Comparison of ENCODE assay signal across 37 cellular contexts in the genomic region with DNA sequence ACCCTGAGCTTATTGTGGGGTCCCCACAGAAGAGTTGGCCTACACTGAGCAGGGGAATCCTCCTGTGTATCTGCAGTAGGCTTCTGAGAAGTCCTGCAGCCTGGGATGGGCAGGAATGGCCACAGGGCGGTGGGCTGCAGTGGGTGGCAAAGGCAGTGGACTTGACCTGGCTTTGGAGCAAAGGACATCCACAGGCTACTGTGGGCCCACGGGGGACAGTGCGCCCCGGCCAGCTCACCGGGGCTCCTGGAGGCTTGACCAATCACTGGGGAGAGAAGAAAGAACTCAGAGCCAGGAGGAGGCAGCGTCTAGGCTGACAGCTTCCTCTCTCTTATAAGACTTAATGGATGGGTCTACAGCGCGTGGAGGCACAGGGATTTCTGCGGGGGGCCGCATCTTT.
"Had no signal": no experiment of that assay in that cellular context is flagged by ENCODE, and none has a peak within 500 bp of the region (broad histone marks: within the 10 kb centered on the region; RNA-seq: fewer than 3 reads in every experiment).

No MANE protein-coding gene starts in this region.

- ATAC-seq: activated CD8-positive, alpha-beta T cell treated with anti-CD3 and anti-CD28 coated beads for 36 hours; activated naive CD4-positive, alpha-beta T cell treated with anti-CD3 and anti-CD28 coated beads, Interleukin-2, amount 50 U/mL, for 72 hours; activated T-cell treated with anti-CD3 and anti-CD28 coated beads, Interleukin-2, amount 50 U/mL, for 4 hours; activated T-cell treated with anti-CD3 and anti-CD28 coated beads, Interleukin-2, amount 50 U/mL, for 72 hours; activated T-helper 17 cell treated with anti-CD3 and anti-CD28 coated beads, Interleukin-2, amount 50 U/mL, for 72 hours; body of pancreas had no signal

- H3K27me3 Mint-ChIP-seq: activated B cell treated with CpG ODN at 0.5 μM for 24 hours; activated CD4-positive, alpha-beta memory T cell treated with anti-CD3 and anti-CD28 coated beads for 36 hours; activated CD4-positive, alpha-beta T cell treated with anti-CD3 and anti-CD28 coated beads, Interleukin-2, amount 10 ng/mL, durations not matched to agents 24 days and 14 days had no signal

- H3K9me3 Mint-ChIP-seq: activated B cell treated with CpG ODN at 0.5 μM for 24 hours; activated CD4-positive, alpha-beta memory T cell treated with anti-CD3 and anti-CD28 coated beads for 36 hours; activated CD4-positive, alpha-beta T cell treated with anti-CD3 and anti-CD28 coated beads, Interleukin-2, amount 10 ng/mL, durations not matched to agents 24 days and 14 days; activated CD8-positive, alpha-beta T cell treated with anti-CD3 and anti-CD28 coated beads for 36 hours; activated naive CD4-positive, alpha-beta T cell treated with anti-CD3 and anti-CD28 coated beads for 36 hours; activated naive CD4-positive, alpha-beta T cell treated with anti-CD3 and anti-CD28 coated beads, Interleukin-2, amount 50 U/mL, for 72 hours; activated naive CD8-positive, alpha-beta T cell treated with anti-CD3 and anti-CD28 coated beads, Interleukin-2, amount 10 ng/mL, durations not matched to agents 7 days and 5 days; activated T-cell treated with anti-CD3 and anti-CD28 coated beads, Interleukin-2, amount 50 U/mL, for 4 hours; activated T-cell treated with anti-CD3 and anti-CD28 coated beads, Interleukin-2, amount 50 U/mL, for 72 hours; activated T-helper 1 cell treated with anti-CD3 and anti-CD28 coated beads, Interleukin-12 subunit alpha, Interleukin-12 subunit beta, Interleukin-2, Interleukin-4 antibody, amounts not matched to agents 30 ng/mL and 10 ng/mL and 1 ng/mL, durations not matched to agents 14 hours and 24 hours and 36 hours; activated T-helper 17 cell treated with anti-CD3 and anti-CD28 coated beads, Interleukin-2, amount 50 U/mL, for 72 hours; central memory CD8-positive, alpha-beta T cell; T-helper 1 cell treated with Interleukin-12 subunit alpha and Interleukin-12 subunit beta and Interleukin-4 antibody, amounts not matched to agents 30 μg/mL and 1 μg/mL, for 36 hours; T-helper 2 cell treated with Interferon-gamma antibody and Interleukin-4, amounts not matched to agents 5 μg/mL and 100 μg/mL, for 36 hours had no signal

- H3K27ac Mint-ChIP-seq: activated B cell treated with CpG ODN at 0.5 μM for 24 hours; activated CD4-positive, alpha-beta memory T cell treated with anti-CD3 and anti-CD28 coated beads for 36 hours; activated CD4-positive, alpha-beta T cell treated with anti-CD3 and anti-CD28 coated beads, Interleukin-2, amount 10 ng/mL, durations not matched to agents 24 days and 14 days; activated CD8-positive, alpha-beta T cell treated with anti-CD3 and anti-CD28 coated beads for 36 hours; activated naive CD4-positive, alpha-beta T cell treated with anti-CD3 and anti-CD28 coated beads for 36 hours; activated naive CD4-positive, alpha-beta T cell treated with anti-CD3 and anti-CD28 coated beads, Interleukin-2, amount 50 U/mL, for 72 hours; activated naive CD8-positive, alpha-beta T cell treated with anti-CD3 and anti-CD28 coated beads, Interleukin-2, amount 10 ng/mL, durations not matched to agents 7 days and 5 days; activated T-cell treated with anti-CD3 and anti-CD28 coated beads, Interleukin-2, amount 50 U/mL, for 72 hours; activated T-helper 1 cell treated with anti-CD3 and anti-CD28 coated beads, Interleukin-12 subunit alpha, Interleukin-12 subunit beta, Interleukin-2, Interleukin-4 antibody, amounts not matched to agents 30 ng/mL and 10 ng/mL and 1 ng/mL, durations not matched to agents 14 hours and 24 hours and 36 hours; activated T-helper 17 cell treated with anti-CD3 and anti-CD28 coated beads, Interleukin-2, amount 50 U/mL, for 72 hours; T-helper 1 cell treated with Interleukin-12 subunit alpha and Interleukin-12 subunit beta and Interleukin-4 antibody, amounts not matched to agents 30 μg/mL and 1 μg/mL, for 36 hours; T-helper 2 cell treated with Interferon-gamma antibody and Interleukin-4, amounts not matched to agents 5 μg/mL and 100 μg/mL, for 36 hours had no signal

- H3K9me3 ChIP-seq: adrenal gland, body of pancreas, breast epithelium had no signal

- H3K27me3 ChIP-seq: adrenal gland, body of pancreas, brain microvascular endothelial cell, breast epithelium had no signal

- H3K36me3 ChIP-seq: adrenal gland, brain microvascular endothelial cell, breast epithelium had no signal

- H3K27ac ChIP-seq: adrenal gland, body of pancreas, brain microvascular endothelial cell, breast epithelium, VCaP had no signal

- H3K4me1 ChIP-seq: adrenal gland, body of pancreas, breast epithelium had no signal

- H3K4me3 ChIP-seq: adrenal gland, body of pancreas, breast epithelium had no signal

- DNase-seq: activated B cell treated with CpG ODN at 0.5 μM for 24 hours; activated CD4-positive, alpha-beta memory T cell treated with anti-CD3 and anti-CD28 coated beads for 36 hours; activated CD4-positive, alpha-beta T cell treated with anti-CD3 and anti-CD28 coated beads for 4 hours; activated CD4-positive, alpha-beta T cell treated with anti-CD3 and anti-CD28 coated beads, Interleukin-2, amount 10 ng/mL, durations not matched to agents 24 days and 14 days; activated CD4-positive, alpha-beta T cell treated with anti-CD3 and anti-CD28 coated beads, Interleukin-2, amount 50 U/mL, for 1 hour; activated CD4-positive, alpha-beta T cell treated with anti-CD3 and anti-CD28 coated beads, Interleukin-2, amount 50 U/mL, for 4 hours; activated CD4-positive, CD25-positive, alpha-beta regulatory T cell treated with anti-CD3 and anti-CD28 coated beads, Interleukin-2, amount 50 U/mL, for 72 hours; activated CD8-positive, alpha-beta memory T cell treated with anti-CD3 and anti-CD28 coated beads, Interleukin-2, amount 50 U/mL, for 4 hours; activated CD8-positive, alpha-beta T cell treated with anti-CD3 and anti-CD28 coated beads for 36 hours; activated effector memory CD4-positive, alpha-beta T cell treated with anti-CD3 and anti-CD28 coated beads, Interleukin-2, amount 50 U/mL, for 16 hours; activated gamma-delta T cell treated with Interleukin-2 at 50 U/mL for 16 hours; activated naive CD4-positive, alpha-beta T cell; activated naive CD4-positive, alpha-beta T cell treated with anti-CD3 and anti-CD28 coated beads for 36 hours; activated naive CD4-positive, alpha-beta T cell treated with anti-CD3 and anti-CD28 coated beads, Interleukin-2, amount 50 U/mL, for 16 hours; activated naive CD8-positive, alpha-beta T cell treated with anti-CD3 and anti-CD28 coated beads, Interleukin-2, amount 10 ng/mL, durations not matched to agents 7 days and 5 days; activated T-cell treated with anti-CD3 and anti-CD28 coated beads for 4 hours; activated T-cell treated with anti-CD3 and anti-CD28 coated beads, Interleukin-2, amount 50 U/mL, for 1 hour; activated T-cell treated with anti-CD3 and anti-CD28 coated beads, Interleukin-2, amount 50 U/mL, for 4 hours; activated T-cell treated with anti-CD3 and anti-CD28 coated beads, Interleukin-2, amount 50 U/mL, for 72 hours; adrenal gland; amniotic stem cell; body of pancreas; brain microvascular endothelial cell; caudate nucleus; cerebellar nuclear complex; SW 1271; T-helper 1 cell; T-helper 2 cell; T-helper 9 cell had no signal

- H3K4me3 Mint-ChIP-seq: activated B cell treated with CpG ODN at 0.5 μM for 24 hours; activated CD4-positive, alpha-beta memory T cell treated with anti-CD3 and anti-CD28 coated beads for 36 hours; activated CD4-positive, alpha-beta T cell treated with anti-CD3 and anti-CD28 coated beads, Interleukin-2, amount 10 ng/mL, durations not matched to agents 24 days and 14 days; activated CD8-positive, alpha-beta T cell treated with anti-CD3 and anti-CD28 coated beads for 36 hours; activated naive CD4-positive, alpha-beta T cell treated with anti-CD3 and anti-CD28 coated beads for 36 hours; activated naive CD8-positive, alpha-beta T cell treated with anti-CD3 and anti-CD28 coated beads, Interleukin-2, amount 10 ng/mL, durations not matched to agents 7 days and 5 days; activated T-cell treated with anti-CD3 and anti-CD28 coated beads, Interleukin-2, amount 50 U/mL, for 4 hours; activated T-cell treated with anti-CD3 and anti-CD28 coated beads, Interleukin-2, amount 50 U/mL, for 72 hours; activated T-helper 1 cell treated with anti-CD3 and anti-CD28 coated beads, Interleukin-12 subunit alpha, Interleukin-12 subunit beta, Interleukin-2, Interleukin-4 antibody, amounts not matched to agents 30 ng/mL and 10 ng/mL and 1 ng/mL, durations not matched to agents 14 hours and 24 hours and 36 hours; activated T-helper 17 cell treated with anti-CD3 and anti-CD28 coated beads, Interleukin-2, amount 50 U/mL, for 72 hours; central memory CD8-positive, alpha-beta T cell; T-helper 1 cell treated with Interleukin-12 subunit alpha and Interleukin-12 subunit beta and Interleukin-4 antibody, amounts not matched to agents 30 μg/mL and 1 μg/mL, for 36 hours; T-helper 2 cell treated with Interferon-gamma antibody and Interleukin-4, amounts not matched to agents 5 μg/mL and 100 μg/mL, for 36 hours had no signal

- H3K4me1 Mint-ChIP-seq: activated B cell treated with CpG ODN at 0.5 μM for 24 hours; activated CD4-positive, alpha-beta T cell treated with anti-CD3 and anti-CD28 coated beads, Interleukin-2, amount 10 ng/mL, durations not matched to agents 24 days and 14 days; activated naive CD8-positive, alpha-beta T cell treated with anti-CD3 and anti-CD28 coated beads, Interleukin-2, amount 10 ng/mL, durations not matched to agents 7 days and 5 days; activated T-helper 17 cell treated with anti-CD3 and anti-CD28 coated beads, Interleukin-2, amount 50 U/mL, for 72 hours; central memory CD8-positive, alpha-beta T cell had no signal
